Comparison of ENCODE assay signal across 15 cellular contexts in the genomic region with DNA sequence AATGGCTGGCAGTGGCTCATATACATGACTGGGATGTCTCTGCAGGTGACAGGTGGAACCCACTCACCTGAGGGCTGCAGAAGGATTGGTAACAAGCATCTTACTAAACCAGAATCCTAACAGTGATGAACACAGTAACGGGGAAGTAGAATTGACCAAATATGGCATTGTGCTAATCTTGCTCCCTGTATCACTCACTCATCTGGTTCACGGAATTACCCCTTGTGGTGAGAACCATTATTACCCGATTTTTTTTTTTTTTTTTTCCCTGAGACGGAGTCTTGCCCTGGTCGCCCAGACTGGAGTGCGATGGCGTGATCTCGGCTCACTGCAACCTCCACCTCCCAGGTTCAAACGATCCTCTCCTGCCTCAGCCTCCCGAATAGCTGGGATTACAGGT.
DNase-seq lines count a peak whose midpoint lies in the region; ATAC-seq, FAIRE-seq and TF ChIP-seq lines count a peak whose summit lies in the region.
"Had no signal": no experiment of that assay in that cellular context is flagged by ENCODE, and none has a peak within 500 bp of the region (broad histone marks: within the 10 kb centered on the region; RNA-seq: fewer than 3 reads in every experiment).

No MANE protein-coding gene starts in this region.

- no peaks in the 10 kb centered on the region for H3K9me2 ChIP-seq in Karpas-422 (replicated peaks; ENCODE audit: insufficient read depth, low read length)

- no peak for TF ChIP-seq EP300 in stomach (IDR thresholded peaks at IDR 0.05)

- H2AFZ ChIP-seq in Karpas-422 (ENCODE audit: low read length) (no peak overlapping the region), osteoblast (ENCODE audit: low read length) (no peak overlapping the region)

- H3K4me2 ChIP-seq in Karpas-422 (ENCODE audit: low read depth, low read length, poor library complexity, severe bottlenecking): no peak overlapping the region
- H3K4me2 ChIP-seq in osteoblast (ENCODE audit: insufficient read depth, low read length): no peak overlapping the region

- peak; percentile 47 for DNase-seq in DMS 273 (lab: John Stamatoyannopoulos, UW; ENCODE audit: unreplicated experiment)
- DNase-seq in DMS 273 treated with DMSO at 0.1 percent for 48 hours (lab: John Stamatoyannopoulos, UW): no peak
- peak; percentile 68 for DNase-seq in Karpas-422
- DNase-seq in bronchial epithelial cell (ENCODE audit: low read depth): no peak
- DNase-seq in osteoblast (ENCODE audit: insufficient read length, low spot score, missing footprints): peak; percentile 89
- no peak for DNase-seq in stomach
- DNase-seq: activated T-cell treated with anti-CD3 and anti-CD28 coated beads, Interleukin-2, amount 50 U/mL, for 1 hour; erythroblast; naive B cell; NCI-H187 had no signal

- H3K27me3 ChIP-seq in Karpas-422 (ENCODE audit: low read length) (no peaks in the 10 kb centered on the region), bronchial epithelial cell (ENCODE audit: control insufficient read depth, insufficient read depth, low read length) (no peaks in the 10 kb centered on the region), osteoblast (ENCODE audit: insufficient read depth, low read length) (no peaks in the 10 kb centered on the region), stomach (no peaks in the 10 kb centered on the region)

- H3K9me3 ChIP-seq in Karpas-422 (ENCODE audit: low read length): no peaks in the 10 kb centered on the region
- no peaks in the 10 kb centered on the region for H3K9me3 ChIP-seq in osteoblast (ENCODE audit: low read depth, low read length)
- H3K9me3 ChIP-seq in stomach: no peaks in the 10 kb centered on the region

- no peaks in the 10 kb centered on the region; the same call in 1 of the 2 replicates for H3K79me2 ChIP-seq in Karpas-422 (ENCODE audit: low read length)
- H3K79me2 ChIP-seq in osteoblast (ENCODE audit: insufficient read depth, low read length): no peaks in the 10 kb centered on the region

- FAIRE-seq in bronchial epithelial cell (lab: Jason Lieb, UNC): no peak
- FAIRE-seq: A204.1, GM19239, TTC549 had no signal

- ATAC-seq in HG02678 (IDR thresholded peaks at IDR 0.05; ENCODE audit: unreplicated experiment): no peak
- ATAC-seq in GM18870 (IDR thresholded peaks at IDR 0.05; ENCODE audit: unreplicated experiment): no peak

- H3K27ac ChIP-seq in Karpas-422 (ENCODE audit: low read length) (no peak overlapping the region), osteoblast (ENCODE audit: low read depth, low read length) (no peak overlapping the region), stomach (no peak overlapping the region)

- no peaks in the 10 kb centered on the region for H3K36me3 ChIP-seq in Karpas-422 (ENCODE audit: insufficient read depth, low read length)
- no peaks in the 10 kb centered on the region for H3K36me3 ChIP-seq in bronchial epithelial cell (ENCODE audit: control insufficient read depth, insufficient read depth, low read length)
- H3K36me3 ChIP-seq in osteoblast (ENCODE audit: insufficient read depth, low read length): peaks cover 21% of the 10 kb centered on the region
- peaks cover 9 to 66% (median 43%) of the 10 kb centered on the region in 4 donors for H3K36me3 ChIP-seq in stomach

- H3K9ac ChIP-seq in Karpas-422 (ENCODE audit: low read length): no peak overlapping the region

- H3K4me1 ChIP-seq in Karpas-422 (ENCODE audit: low read length): peaks cover 4% of the 10 kb centered on the region
- H3K4me1 ChIP-seq in osteoblast (ENCODE audit: insufficient read depth, low read length): no peaks in the 10 kb centered on the region
- H3K4me1 ChIP-seq in stomach: no peaks in the 10 kb centered on the region

- no peaks in the 10 kb centered on the region for H4K20me1 ChIP-seq in Karpas-422 (ENCODE audit: insufficient read depth, low read depth, low read length)
- H4K20me1 ChIP-seq in osteoblast (ENCODE audit: insufficient read depth, low read length): peaks cover 12% of the 10 kb centered on the region

- TF ChIP-seq POLR2A in stomach (IDR thresholded peaks at IDR 0.05): no peak

- 74 to 83% (median 81%) methylated on average over 10 of the region's 10 CpGs for WGBS in stomach, 5 donors

- TF ChIP-seq CTCF in bronchial epithelial cell (IDR thresholded peaks at IDR 0.05; ENCODE audit: insufficient read depth, low read length, severe bottlenecking): peak; percentile 11
- peak; percentile 20 for TF ChIP-seq CTCF in osteoblast (IDR thresholded peaks at IDR 0.05; ENCODE audit: extremely low read depth, low read depth, low read length)
- peak in 1 of 7 experiments; percentile 19 for TF ChIP-seq CTCF in stomach (IDR thresholded peaks at IDR 0.05)

- intact Hi-C loops in stomach (cut with DNase I; ENCODE audit: low total_unique reads): no loop called here

- H3K4me3 ChIP-seq in Karpas-422 (ENCODE audit: low read length): no peak overlapping the region
- no peak overlapping the region for H3K4me3 ChIP-seq in bronchial epithelial cell (ENCODE audit: low read depth, low read length)
- H3K4me3 ChIP-seq in osteoblast (ENCODE audit: insufficient read depth, low read length): no peak overlapping the region
- no peak overlapping the region for H3K4me3 ChIP-seq in stomach

Comparison
In these comparisons a context has a peak if more than half of its experiments do, and no peak if none do; other contexts are left out.
1. DNase-seq: peak in DMS 273 (single experiment), Karpas-422 (single experiment) and osteoblast (single experiment); none in DMS 273 treated with DMSO at 0.1 percent for 48 hours (single experiment), bronchial epithelial cell (single experiment) and stomach (single experiment).